ENCODE assay signal across 13 cellular contexts in genomic region chr1:195939844-195940243, GRCh38.
DNase-seq lines count a peak whose midpoint lies in the region; ATAC-seq and TF ChIP-seq lines count a peak whose summit lies in the region.
"Had no signal": no experiment of that assay in that cellular context is flagged by ENCODE, and none has a peak within 500 bp of the region (broad histone marks: within the 10 kb centered on the region; RNA-seq: fewer than 3 reads in every experiment).

No MANE protein-coding gene starts in this region.

- H3K27ac Mint-ChIP-seq in stimulated activated effector memory CD8-positive, alpha-beta T cell treated with anti-CD3 and anti-CD28 coated beads, Interleukin-12 subunit alpha, Interleukin-12 subunit beta, amount 100 ng/mL, for 72 hours: no peak overlapping the region
- H3K27ac Mint-ChIP-seq: T-cell had no signal

- DNase-seq in EL: peak; percentile 12
- DNase-seq in HT1080 (ENCODE audit: low read depth): peak; percentile 20
- DNase-seq in iPS-NIHi7 (ENCODE audit: extremely low spot score): peak; percentile 70
- DNase-seq in activated T-cell treated with anti-CD3 and anti-CD28 coated beads for 4 hours: no peak
- no peak for DNase-seq in stimulated activated effector memory CD8-positive, alpha-beta T cell treated with anti-CD3 and anti-CD28 coated beads, Interleukin-12 subunit alpha, Interleukin-12 subunit beta, amount 100 ng/mL, for 72 hours (ENCODE audit: low spot score in 2 of 2)
- DNase-seq: GOT3, NCI-H1436 treated with DMSO at 0.1 percent for 48 hours, right cardiac atrium, T-cell had no signal

- H3K4me3 Mint-ChIP-seq in stimulated activated effector memory CD8-positive, alpha-beta T cell treated with anti-CD3 and anti-CD28 coated beads, Interleukin-12 subunit alpha, Interleukin-12 subunit beta, amount 100 ng/mL, for 72 hours: no peak overlapping the region
- H3K4me3 Mint-ChIP-seq: T-cell had no signal

- H3K27ac ChIP-seq in VCaP: no peak overlapping the region
- H3K27ac ChIP-seq: ascending aorta had no signal

- peak; percentile 76 for TF ChIP-seq CTCF in VCaP (conservative IDR thresholded peaks at IDR 0.05)

- H3K9me3 Mint-ChIP-seq in stimulated activated effector memory CD8-positive, alpha-beta T cell treated with anti-CD3 and anti-CD28 coated beads, Interleukin-12 subunit alpha, Interleukin-12 subunit beta, amount 100 ng/mL, for 72 hours: no peaks in the 10 kb centered on the region

- H3K4me1 Mint-ChIP-seq in stimulated activated effector memory CD8-positive, alpha-beta T cell treated with anti-CD3 and anti-CD28 coated beads, Interleukin-12 subunit alpha, Interleukin-12 subunit beta, amount 100 ng/mL, for 72 hours: no peaks in the 10 kb centered on the region
- H3K4me1 Mint-ChIP-seq: T-cell had no signal

- H3K36me3 Mint-ChIP-seq in stimulated activated effector memory CD8-positive, alpha-beta T cell treated with anti-CD3 and anti-CD28 coated beads, Interleukin-12 subunit alpha, Interleukin-12 subunit beta, amount 100 ng/mL, for 72 hours: no peaks in the 10 kb centered on the region
- H3K36me3 Mint-ChIP-seq: T-cell had no signal

- ATAC-seq in GM19455 (IDR thresholded peaks at IDR 0.05; ENCODE audit: unreplicated experiment) (no peak), HG02970 (IDR thresholded peaks at IDR 0.05; ENCODE audit: low FRiP score, unreplicated experiment) (no peak)
- no peak for ATAC-seq in stimulated activated effector memory CD8-positive, alpha-beta T cell treated with anti-CD3 and anti-CD28 coated beads, Interleukin-12 subunit alpha, Interleukin-12 subunit beta, amount 100 ng/mL, for 72 hours
- ATAC-seq: right cardiac atrium, T-cell had no signal

Comparison
In these comparisons a context has a peak if more than half of its experiments do, and no peak if none do; other contexts are left out.
1. DNase-seq: peak in EL (single experiment), HT1080 (single experiment) and iPS-NIHi7 (single experiment); none in activated T-cell treated with anti-CD3 and anti-CD28 coated beads for 4 hours (single experiment) and stimulated activated effector memory CD8-positive, alpha-beta T cell treated with anti-CD3 and anti-CD28 coated beads, Interleukin-12 subunit alpha, Interleukin-12 subunit beta, amount 100 ng/mL, for 72 hours (0 of 2).